ENCODE assay signal across 8 cellular contexts in the genomic region with DNA sequence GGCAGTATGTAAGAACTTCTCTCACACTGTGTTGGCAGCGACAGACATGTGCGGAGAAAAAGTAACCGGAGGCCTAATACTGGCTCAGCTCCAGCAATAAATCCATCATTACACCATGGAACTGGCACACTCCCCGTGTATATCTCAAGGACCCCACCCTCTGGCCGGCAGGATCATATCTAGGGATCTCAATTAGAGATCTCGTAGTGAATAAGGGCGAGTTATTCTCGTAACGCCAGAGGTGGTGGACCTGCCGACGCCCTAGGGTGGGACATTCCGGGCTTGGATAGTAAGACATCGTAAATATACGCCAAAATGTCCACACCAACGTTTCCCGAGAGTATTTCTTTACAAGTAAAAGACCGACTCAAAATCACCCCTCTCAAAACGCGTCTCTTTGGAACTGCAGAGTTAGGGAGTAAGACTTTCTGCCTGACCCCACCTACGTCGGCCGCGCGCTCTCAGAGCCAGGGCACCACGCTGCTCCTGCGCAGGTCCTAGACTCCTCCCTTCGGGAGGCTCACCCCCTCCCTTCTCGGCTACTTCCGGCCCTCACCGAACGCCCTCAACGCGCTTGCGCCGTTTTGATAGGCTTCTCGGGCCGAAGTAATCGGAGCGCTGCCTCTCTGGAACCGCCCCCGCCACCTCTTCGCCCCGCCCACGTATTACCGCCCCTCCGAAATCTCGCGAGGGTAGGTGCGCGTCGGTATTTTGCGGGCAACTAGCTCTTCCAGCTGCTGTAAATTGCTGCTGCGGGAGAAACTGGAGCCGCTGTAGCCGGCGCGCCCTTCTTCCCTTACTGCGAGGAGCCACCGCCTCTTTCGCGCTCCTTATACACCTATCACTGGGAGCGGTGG. TPM values are rescaled to one million over a fixed set of nuclear protein-coding genes. Genes with fewer than 3 reads are reported as not detected.
DNase-seq lines count a peak whose midpoint lies in the region; ATAC-seq and TF ChIP-seq lines count a peak whose summit lies in the region.

A gene with protein sequence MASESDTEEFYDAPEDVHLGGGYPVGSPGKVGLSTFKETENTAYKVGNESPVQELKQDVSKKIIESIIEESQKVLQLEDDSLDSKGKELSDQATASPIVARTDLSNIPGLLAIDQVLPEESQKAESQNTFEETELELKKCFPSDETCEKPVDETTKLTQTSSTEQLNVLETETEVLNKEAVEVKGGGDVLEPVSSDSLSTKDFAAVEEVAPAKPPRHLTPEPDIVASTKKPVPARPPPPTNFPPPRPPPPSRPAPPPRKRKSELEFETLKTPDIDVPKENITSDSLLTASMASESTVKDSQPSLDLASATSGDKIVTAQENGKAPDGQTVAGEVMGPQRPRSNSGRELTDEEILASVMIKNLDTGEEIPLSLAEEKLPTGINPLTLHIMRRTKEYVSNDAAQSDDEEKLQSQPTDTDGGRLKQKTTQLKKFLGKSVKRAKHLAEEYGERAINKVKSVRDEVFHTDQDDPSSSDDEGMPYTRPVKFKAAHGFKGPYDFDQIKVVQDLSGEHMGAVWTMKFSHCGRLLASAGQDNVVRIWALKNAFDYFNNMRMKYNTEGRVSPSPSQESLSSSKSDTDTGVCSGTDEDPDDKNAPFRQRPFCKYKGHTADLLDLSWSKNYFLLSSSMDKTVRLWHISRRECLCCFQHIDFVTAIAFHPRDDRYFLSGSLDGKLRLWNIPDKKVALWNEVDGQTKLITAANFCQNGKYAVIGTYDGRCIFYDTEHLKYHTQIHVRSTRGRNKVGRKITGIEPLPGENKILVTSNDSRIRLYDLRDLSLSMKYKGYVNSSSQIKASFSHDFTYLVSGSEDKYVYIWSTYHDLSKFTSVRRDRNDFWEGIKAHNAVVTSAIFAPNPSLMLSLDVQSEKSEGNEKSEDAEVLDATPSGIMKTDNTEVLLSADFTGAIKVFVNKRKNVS (plus strand): TSS at position 706 of the 857 bp plus-strand sequence. CDS start 398 bp downstream, outside the sequence.

- H3K27me3 ChIP-seq in PC-3 (ENCODE audit: low read length): no peaks in the 10 kb centered on the region

- H4K20me1 ChIP-seq in PC-3 (ENCODE audit: low read length): peaks cover 25% of the 10 kb centered on the region

- H3F3A ChIP-seq in PC-3 (ENCODE audit: low read length, unreplicated experiment): no peaks in the 10 kb centered on the region

- POLR2A ChIA-PET in PC-3 (lab: Charles Lee; ENCODE audit: unreplicated experiment): interaction anchor here (0.6 kb wide), 1 partner anchor 205 kb away, joined by 3 read pairs; no protein-coding TSS in a partner anchor

- H3K4me2 ChIP-seq in PC-3 (ENCODE audit: low read length): peak within 1 kb of the TSS; percentile 97

- CTCF ChIA-PET in PC-3 (lab: Charles Lee): no interaction called here

- no peak for TF ChIP-seq EP300 in Ishikawa (IDR thresholded peaks at IDR 0.05; ENCODE audit: borderline replicate concordance)

- H3K9me3 ChIP-seq in PC-3 (ENCODE audit: low read length) (no peaks in the 10 kb centered on the region), mucosa of descending colon (no peaks in the 10 kb centered on the region)

- BruUV-seq in PC-3 (replicated peaks; lab: Mats Ljungman, UMichigan): TSS peak; percentile 95

- H3K4me1 ChIP-seq in PC-3 (ENCODE audit: insufficient read depth, low read length) (peaks cover 20% of the 10 kb centered on the region), mucosa of descending colon (ENCODE audit: low read depth) (peaks cover 2% of the 10 kb centered on the region)

- ATAC-seq in GM21576 (IDR thresholded peaks at IDR 0.05; ENCODE audit: unreplicated experiment) (peak; percentile 86), PC-3 (peak; percentile 86), mucosa of descending colon (peak; percentile 97)

- H3K4me3 ChIP-seq in PC-3 (ENCODE audit: low read length): peak within 1 kb of the TSS; percentile 96
- peak within 1 kb of the TSS; percentile 80 for H3K4me3 ChIP-seq in epithelial cell of esophagus (ENCODE audit: low read length)
- H3K4me3 ChIP-seq in mucosa of descending colon: peak within 1 kb of the TSS; percentile 46

- H3K79me2 ChIP-seq in PC-3 (ENCODE audit: low read length): peaks cover 46% of the 10 kb centered on the region

- peak within 1 kb of the TSS; percentile 100 for H3K27ac ChIP-seq in PC-3 (ENCODE audit: low read length)

- H3K9ac ChIP-seq in PC-3 (ENCODE audit: low read length): peak within 1 kb of the TSS; percentile 98

- no peaks in the 10 kb centered on the region for H3K9me2 ChIP-seq in PC-3 (replicated peaks; ENCODE audit: low read length)

- H2AFZ ChIP-seq in PC-3 (ENCODE audit: low read length): peak within 1 kb of the TSS; percentile 90

- intact Hi-C loops in PC-3 (cut with micrococcal nuclease) (loop anchor here (2.0 to 5.0 kb wide), 2 partner anchors 15 to 353 kb away; no protein-coding TSS in a partner anchor), mucosa of descending colon (cut with DNase I, micrococcal nuclease) (no loop called here)

- TF ChIP-seq CTCF in PC-3 (conservative IDR thresholded peaks at IDR 0.05; ENCODE audit: low read depth, low read length) (no peak), epithelial cell of esophagus (IDR thresholded peaks at IDR 0.05; ENCODE audit: insufficient read depth, low read depth, low read length, missing control alignments) (no peak), mucosa of descending colon (IDR thresholded peaks at IDR 0.05) (no peak)

- no peaks in the 10 kb centered on the region for H3K36me3 ChIP-seq in PC-3 (ENCODE audit: low read depth, low read length)
- no peaks in the 10 kb centered on the region for H3K36me3 ChIP-seq in mucosa of descending colon (ENCODE audit: low read depth)

- DNase-seq in DMS114 treated with DMSO at 0.1 percent for 48 hours (lab: John Stamatoyannopoulos, UW; ENCODE audit: unreplicated experiment) (peak; percentile 77), PC-3 (peak; percentile 96), activated T-cell treated with anti-CD3 and anti-CD28 coated beads for 48 hours (ENCODE audit: low read depth) (peak; percentile 87), epithelial cell of esophagus (ENCODE audit: low read depth) (peak; percentile 92), mucosa of descending colon (peak; percentile 92 to 96 (median 96))
- DNase-seq in stimulated activated CD8-positive, alpha-beta memory T cell treated with anti-CD3 and anti-CD28 coated beads, Interleukin-4, amount 100 ng/mL, for 24 hours (ENCODE audit: low read depth): peak; percentile 85

- TF ChIP-seq RAD21 in Ishikawa (IDR thresholded peaks at IDR 0.05; ENCODE audit: low read depth): no peak

TF ChIP-seq in Ishikawa, 13 proteins besides CTCF, POLR2A, EP300 and RAD21:
- TF ChIP-seq NFIC (IDR thresholded peaks at IDR 0.05): peak; percentile 44; the same call in 1 of the 2 replicates
- TF ChIP-seq, protein P1, sequence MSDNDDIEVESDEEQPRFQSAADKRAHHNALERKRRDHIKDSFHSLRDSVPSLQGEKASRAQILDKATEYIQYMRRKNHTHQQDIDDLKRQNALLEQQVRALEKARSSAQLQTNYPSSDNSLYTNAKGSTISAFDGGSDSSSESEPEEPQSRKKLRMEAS (IDR thresholded peaks at IDR 0.05): peak; percentile 42
- TF ChIP-seq CREB1 (IDR thresholded peaks at IDR 0.05; ENCODE audit: low read depth): no peak
- TF ChIP-seq TEAD4 (IDR thresholded peaks at IDR 0.05): 0 out of 2 replicates have a peak, but pooled peaks have one; percentile 12
- TF ChIP-seq EGR1 (IDR thresholded peaks at IDR 0.05): 0 out of 2 replicates have a peak, but pooled peaks have one; percentile 24

RNA-seq across cellular contexts. Expression of the gene that starts here (rescaled TPM):
- 10.5 and 16.2 TPM in 2 replicates for total RNA-seq in PC-3 (2014; rRNA removed)
- 10 to 100 TPM in 2 of 3 donors, 1 to 10 TPM in 1; 9.6 to 15.0 (median 10.7) TPM for total RNA-seq in mucosa of descending colon

Comparison
In these comparisons a context has a peak if more than half of its experiments do, and no peak if none do; other contexts are left out.
1. Peak in every context shown above with its lines: DNase-seq, ATAC-seq, H3K4me3 ChIP-seq and H3K27ac ChIP-seq.
2. H3K4me3 ChIP-seq: peak in every context shown above with its lines; median percentile 96 in PC-3; 80 in epithelial cell of esophagus; 46 in mucosa of descending colon.